1 cellular context compared by ENCODE assay signal in the genomic region with DNA sequence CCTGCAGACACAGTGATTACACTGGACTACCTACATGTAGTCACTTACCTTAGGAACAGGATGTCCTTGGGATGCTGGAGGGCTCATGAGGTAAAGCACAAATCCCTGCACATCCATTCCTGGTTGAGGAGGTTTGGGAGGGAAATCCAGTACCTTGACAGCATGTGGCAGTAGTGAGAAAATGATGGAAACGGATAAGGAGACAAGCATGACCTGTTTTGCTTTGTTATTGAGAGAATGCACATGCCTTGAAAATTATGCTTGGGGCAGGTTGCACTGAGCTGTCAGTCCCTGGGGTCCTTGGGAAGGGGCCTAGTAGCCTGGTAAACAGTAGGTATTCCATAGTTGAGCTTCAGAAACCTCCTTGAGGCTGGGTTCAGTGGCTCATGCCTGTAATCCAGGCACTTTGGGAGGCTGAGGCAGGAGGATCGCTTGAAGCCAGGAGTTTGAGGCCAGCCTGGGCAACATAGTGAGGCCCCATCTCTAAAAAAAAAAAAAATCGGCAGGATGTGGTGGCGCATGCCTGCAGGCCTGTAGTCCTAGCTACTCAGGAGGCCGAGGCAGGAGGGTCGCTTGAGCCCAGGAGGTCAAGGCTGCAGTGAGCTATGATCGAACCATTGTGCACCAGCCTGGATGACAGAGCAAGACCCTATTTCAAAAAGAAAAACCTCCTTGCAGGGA.
TF ChIP-seq lines count a peak whose summit lies in the region.

No MANE protein-coding gene starts in this region.

TF ChIP-seq in GM23338, 12 proteins besides CTCF, POLR2A, EP300 and RAD21:
- TF ChIP-seq, protein P1, sequence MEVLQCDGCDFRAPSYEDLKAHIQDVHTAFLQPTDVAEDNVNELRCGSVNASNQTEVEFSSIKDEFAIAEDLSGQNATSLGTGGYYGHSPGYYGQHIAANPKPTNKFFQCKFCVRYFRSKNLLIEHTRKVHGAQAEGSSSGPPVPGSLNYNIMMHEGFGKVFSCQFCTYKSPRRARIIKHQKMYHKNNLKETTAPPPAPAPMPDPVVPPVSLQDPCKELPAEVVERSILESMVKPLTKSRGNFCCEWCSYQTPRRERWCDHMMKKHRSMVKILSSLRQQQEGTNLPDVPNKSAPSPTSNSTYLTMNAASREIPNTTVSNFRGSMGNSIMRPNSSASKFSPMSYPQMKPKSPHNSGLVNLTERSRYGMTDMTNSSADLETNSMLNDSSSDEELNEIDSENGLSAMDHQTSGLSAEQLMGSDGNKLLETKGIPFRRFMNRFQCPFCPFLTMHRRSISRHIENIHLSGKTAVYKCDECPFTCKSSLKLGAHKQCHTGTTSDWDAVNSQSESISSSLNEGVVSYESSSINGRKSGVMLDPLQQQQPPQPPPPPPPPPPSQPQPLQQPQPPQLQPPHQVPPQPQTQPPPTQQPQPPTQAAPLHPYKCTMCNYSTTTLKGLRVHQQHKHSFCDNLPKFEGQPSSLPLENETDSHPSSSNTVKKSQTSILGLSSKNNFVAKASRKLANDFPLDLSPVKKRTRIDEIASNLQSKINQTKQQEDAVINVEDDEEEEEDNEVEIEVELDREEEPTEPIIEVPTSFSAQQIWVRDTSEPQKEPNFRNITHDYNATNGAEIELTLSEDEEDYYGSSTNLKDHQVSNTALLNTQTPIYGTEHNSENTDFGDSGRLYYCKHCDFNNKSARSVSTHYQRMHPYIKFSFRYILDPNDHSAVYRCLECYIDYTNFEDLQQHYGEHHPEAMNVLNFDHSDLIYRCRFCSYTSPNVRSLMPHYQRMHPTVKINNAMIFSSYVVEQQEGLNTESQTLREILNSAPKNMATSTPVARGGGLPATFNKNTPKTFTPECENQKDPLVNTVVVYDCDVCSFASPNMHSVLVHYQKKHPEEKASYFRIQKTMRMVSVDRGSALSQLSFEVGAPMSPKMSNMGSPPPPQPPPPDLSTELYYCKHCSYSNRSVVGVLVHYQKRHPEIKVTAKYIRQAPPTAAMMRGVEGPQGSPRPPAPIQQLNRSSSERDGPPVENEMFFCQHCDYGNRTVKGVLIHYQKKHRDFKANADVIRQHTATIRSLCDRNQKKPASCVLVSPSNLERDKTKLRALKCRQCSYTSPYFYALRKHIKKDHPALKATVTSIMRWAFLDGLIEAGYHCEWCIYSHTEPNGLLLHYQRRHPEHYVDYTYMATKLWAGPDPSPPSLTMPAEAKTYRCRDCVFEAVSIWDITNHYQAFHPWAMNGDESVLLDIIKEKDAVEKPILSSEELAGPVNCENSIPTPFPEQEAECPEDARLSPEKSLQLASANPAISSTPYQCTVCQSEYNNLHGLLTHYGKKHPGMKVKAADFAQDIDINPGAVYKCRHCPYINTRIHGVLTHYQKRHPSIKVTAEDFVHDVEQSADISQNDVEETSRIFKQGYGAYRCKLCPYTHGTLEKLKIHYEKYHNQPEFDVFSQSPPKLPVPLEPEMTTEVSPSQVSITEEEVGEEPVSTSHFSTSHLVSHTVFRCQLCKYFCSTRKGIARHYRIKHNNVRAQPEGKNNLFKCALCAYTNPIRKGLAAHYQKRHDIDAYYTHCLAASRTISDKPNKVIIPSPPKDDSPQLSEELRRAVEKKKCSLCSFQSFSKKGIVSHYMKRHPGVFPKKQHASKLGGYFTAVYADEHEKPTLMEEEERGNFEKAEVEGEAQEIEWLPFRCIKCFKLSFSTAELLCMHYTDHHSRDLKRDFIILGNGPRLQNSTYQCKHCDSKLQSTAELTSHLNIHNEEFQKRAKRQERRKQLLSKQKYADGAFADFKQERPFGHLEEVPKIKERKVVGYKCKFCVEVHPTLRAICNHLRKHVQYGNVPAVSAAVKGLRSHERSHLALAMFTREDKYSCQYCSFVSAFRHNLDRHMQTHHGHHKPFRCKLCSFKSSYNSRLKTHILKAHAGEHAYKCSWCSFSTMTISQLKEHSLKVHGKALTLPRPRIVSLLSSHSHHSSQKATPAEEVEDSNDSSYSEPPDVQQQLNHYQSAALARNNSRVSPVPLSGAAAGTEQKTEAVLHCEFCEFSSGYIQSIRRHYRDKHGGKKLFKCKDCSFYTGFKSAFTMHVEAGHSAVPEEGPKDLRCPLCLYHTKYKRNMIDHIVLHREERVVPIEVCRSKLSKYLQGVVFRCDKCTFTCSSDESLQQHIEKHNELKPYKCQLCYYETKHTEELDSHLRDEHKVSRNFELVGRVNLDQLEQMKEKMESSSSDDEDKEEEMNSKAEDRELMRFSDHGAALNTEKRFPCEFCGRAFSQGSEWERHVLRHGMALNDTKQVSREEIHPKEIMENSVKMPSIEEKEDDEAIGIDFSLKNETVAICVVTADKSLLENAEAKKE (CRISPR knock-in tag; IDR thresholded peaks at IDR 0.05): no peak
- TF ChIP-seq JUNB (IDR thresholded peaks at IDR 0.05; ENCODE audit: unreplicated experiment) (no peak), CREB1 (CRISPR knock-in tag; IDR thresholded peaks at IDR 0.05; ENCODE audit: low read depth) (no peak), ZNF331 (CRISPR knock-in tag; IDR thresholded peaks at IDR 0.05; ENCODE audit: low read depth) (no peak), EZH2 (IDR thresholded peaks at IDR 0.05; ENCODE audit: low read depth, unreplicated experiment) (no peak), POLR2AphosphoS5 (IDR thresholded peaks at IDR 0.05; ENCODE audit: low read depth) (no peak), EZH2phosphoT487 (IDR thresholded peaks at IDR 0.05; ENCODE audit: unreplicated experiment) (no peak), ZNF114 (CRISPR knock-in tag; IDR thresholded peaks at IDR 0.05) (no peak), STAT1 (IDR thresholded peaks at IDR 0.05; ENCODE audit: unreplicated experiment) (no peak), NANOG (IDR thresholded peaks at IDR 0.05; ENCODE audit: borderline replicate concordance) (no peak)
- TF ChIP-seq, protein P2, sequence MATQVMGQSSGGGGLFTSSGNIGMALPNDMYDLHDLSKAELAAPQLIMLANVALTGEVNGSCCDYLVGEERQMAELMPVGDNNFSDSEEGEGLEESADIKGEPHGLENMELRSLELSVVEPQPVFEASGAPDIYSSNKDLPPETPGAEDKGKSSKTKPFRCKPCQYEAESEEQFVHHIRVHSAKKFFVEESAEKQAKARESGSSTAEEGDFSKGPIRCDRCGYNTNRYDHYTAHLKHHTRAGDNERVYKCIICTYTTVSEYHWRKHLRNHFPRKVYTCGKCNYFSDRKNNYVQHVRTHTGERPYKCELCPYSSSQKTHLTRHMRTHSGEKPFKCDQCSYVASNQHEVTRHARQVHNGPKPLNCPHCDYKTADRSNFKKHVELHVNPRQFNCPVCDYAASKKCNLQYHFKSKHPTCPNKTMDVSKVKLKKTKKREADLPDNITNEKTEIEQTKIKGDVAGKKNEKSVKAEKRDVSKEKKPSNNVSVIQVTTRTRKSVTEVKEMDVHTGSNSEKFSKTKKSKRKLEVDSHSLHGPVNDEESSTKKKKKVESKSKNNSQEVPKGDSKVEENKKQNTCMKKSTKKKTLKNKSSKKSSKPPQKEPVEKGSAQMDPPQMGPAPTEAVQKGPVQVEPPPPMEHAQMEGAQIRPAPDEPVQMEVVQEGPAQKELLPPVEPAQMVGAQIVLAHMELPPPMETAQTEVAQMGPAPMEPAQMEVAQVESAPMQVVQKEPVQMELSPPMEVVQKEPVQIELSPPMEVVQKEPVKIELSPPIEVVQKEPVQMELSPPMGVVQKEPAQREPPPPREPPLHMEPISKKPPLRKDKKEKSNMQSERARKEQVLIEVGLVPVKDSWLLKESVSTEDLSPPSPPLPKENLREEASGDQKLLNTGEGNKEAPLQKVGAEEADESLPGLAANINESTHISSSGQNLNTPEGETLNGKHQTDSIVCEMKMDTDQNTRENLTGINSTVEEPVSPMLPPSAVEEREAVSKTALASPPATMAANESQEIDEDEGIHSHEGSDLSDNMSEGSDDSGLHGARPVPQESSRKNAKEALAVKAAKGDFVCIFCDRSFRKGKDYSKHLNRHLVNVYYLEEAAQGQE (IDR thresholded peaks at IDR 0.05; ENCODE audit: unreplicated experiment): no peak
- TF ChIP-seq, protein P3, sequence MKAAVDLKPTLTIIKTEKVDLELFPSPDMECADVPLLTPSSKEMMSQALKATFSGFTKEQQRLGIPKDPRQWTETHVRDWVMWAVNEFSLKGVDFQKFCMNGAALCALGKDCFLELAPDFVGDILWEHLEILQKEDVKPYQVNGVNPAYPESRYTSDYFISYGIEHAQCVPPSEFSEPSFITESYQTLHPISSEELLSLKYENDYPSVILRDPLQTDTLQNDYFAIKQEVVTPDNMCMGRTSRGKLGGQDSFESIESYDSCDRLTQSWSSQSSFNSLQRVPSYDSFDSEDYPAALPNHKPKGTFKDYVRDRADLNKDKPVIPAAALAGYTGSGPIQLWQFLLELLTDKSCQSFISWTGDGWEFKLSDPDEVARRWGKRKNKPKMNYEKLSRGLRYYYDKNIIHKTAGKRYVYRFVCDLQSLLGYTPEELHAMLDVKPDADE (IDR thresholded peaks at IDR 0.05): no peak
TF ChIP-seq in GM23338: peak in this region for 0.
